ENCODE assay signal across 9 cellular contexts in the genomic region with DNA sequence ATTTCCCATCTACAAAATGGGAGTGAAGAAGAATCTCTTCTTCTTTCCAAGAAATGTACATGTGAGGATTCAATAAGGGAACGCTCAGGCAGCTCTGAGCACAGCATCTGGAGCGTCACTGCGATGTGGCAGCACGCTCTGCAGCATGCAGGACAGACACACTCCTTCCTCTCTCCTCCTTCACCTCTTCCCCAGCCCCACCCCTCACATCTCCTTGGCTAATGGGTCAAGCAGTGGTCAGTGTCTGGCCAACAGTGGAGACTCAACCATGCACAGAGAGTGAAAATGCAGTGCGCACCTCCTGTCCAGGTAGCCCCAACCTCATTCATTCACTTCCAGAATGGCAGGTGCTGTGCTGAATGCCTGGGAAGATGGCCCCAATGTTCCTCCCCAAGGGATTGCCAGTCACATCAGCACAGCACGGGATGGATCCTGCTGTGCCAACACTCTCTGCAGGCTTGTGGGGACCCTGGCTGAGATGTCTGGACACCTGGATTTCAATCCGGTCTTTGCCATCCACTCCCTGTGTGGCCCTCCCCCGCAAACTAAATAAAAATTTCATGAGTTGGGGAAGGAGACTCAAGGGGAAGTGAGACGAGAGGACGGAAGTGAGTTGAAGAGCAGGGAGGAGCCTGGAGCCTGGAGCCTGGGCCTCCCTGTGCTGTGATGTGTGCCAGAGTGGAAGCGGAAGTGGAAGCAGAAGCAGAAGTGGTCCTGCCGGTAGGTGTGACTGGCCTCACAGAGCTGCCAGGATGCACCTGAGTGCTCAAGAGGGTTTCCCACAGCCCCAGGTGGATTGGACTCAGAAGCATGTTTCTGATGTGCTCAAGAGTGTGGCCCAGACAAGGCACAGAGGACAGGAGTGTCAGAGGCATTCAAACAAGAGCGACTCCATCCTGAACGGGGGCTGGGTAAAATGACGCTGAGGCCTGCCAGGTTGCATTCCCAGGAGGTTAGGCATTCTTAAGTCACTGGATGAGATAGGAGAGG.
DNase-seq lines count a peak whose midpoint lies in the region; ATAC-seq and TF ChIP-seq lines count a peak whose summit lies in the region.
"Had no signal": no experiment of that assay in that cellular context is flagged by ENCODE, and none has a peak within 500 bp of the region (broad histone marks: within the 10 kb centered on the region; RNA-seq: fewer than 3 reads in every experiment).

No MANE protein-coding gene starts in this region.

- H3K9me3 ChIP-seq in adrenal gland (replicated peaks in 1 of 3) (no peaks in the 10 kb centered on the region), mammary epithelial cell (replicated peaks; ENCODE audit: insufficient read depth, low read length) (no peaks in the 10 kb centered on the region)
- H3K9me3 ChIP-seq: body of pancreas, suprapubic skin had no signal

- no peak for TF ChIP-seq POLR2A in adrenal gland (IDR thresholded peaks at IDR 0.05)

- no peaks in the 10 kb centered on the region for H3K27me3 ChIP-seq in adrenal gland
- H3K27me3 ChIP-seq in mammary epithelial cell (ENCODE audit: insufficient read depth, low read length): no peaks in the 10 kb centered on the region
- H3K27me3 ChIP-seq: body of pancreas, suprapubic skin had no signal

- H3K4me1 ChIP-seq in adrenal gland (replicated peaks in 1 of 2): no peaks in the 10 kb centered on the region
- peaks cover 12% of the 10 kb centered on the region for H3K4me1 ChIP-seq in mammary epithelial cell (ENCODE audit: insufficient read depth, low read length)
- H3K4me1 ChIP-seq: body of pancreas had no signal

- peak overlapping the region; percentile 37 to 51 for H3K4me3 Mint-ChIP-seq in stimulated activated naive B cell treated with anti-CD40 and anti-IgM and Interleukin-4, amounts not matched to agents 10 μg/mL and 1 μg/mL and 100 μg/mL, for 72 hours

- TF ChIP-seq CTCF in adrenal gland (IDR thresholded peaks at IDR 0.05) (no peak), omental fat pad (IDR thresholded peaks at IDR 0.05) (no peak), mammary epithelial cell (conservative IDR thresholded peaks at IDR 0.05 in 1 of 2, IDR thresholded peaks at IDR 0.05 in 1 of 2; ENCODE audit: extremely low read depth in 1 of 2, insufficient read depth in 1 of 2, low read depth in 1 of 2, low read length in 2 of 2) (no peak)

- ATAC-seq in GM19463 (IDR thresholded peaks at IDR 0.05; ENCODE audit: unreplicated experiment) (peak; percentile 68), HG03354 (IDR thresholded peaks at IDR 0.05; ENCODE audit: poor library complexity, severe bottlenecking, unreplicated experiment) (peak; percentile 93), omental fat pad (ENCODE audit: low FRiP score) (no peak)
- peak; percentile 97 to 98 for ATAC-seq in stimulated activated naive B cell treated with anti-CD40 and anti-IgM and Interleukin-4, amounts not matched to agents 10 μg/mL and 1 μg/mL and 100 μg/mL, for 72 hours (replicated peaks)
- ATAC-seq: body of pancreas had no signal

- no peak overlapping the region for H3K27ac ChIP-seq in adrenal gland
- no peak overlapping the region for H3K27ac ChIP-seq in mammary epithelial cell (ENCODE audit: insufficient read depth, low read depth, low read length)
- H3K27ac ChIP-seq: body of pancreas, suprapubic skin had no signal

- peaks cover 26 to 46% of the 10 kb centered on the region in 2 donors for H3K4me1 Mint-ChIP-seq in stimulated activated naive B cell treated with anti-CD40 and anti-IgM and Interleukin-4, amounts not matched to agents 10 μg/mL and 1 μg/mL and 100 μg/mL, for 72 hours

- peak overlapping the region; percentile 79 for H3K27ac Mint-ChIP-seq in stimulated activated naive B cell treated with anti-CD40 and anti-IgM and Interleukin-4, amounts not matched to agents 10 μg/mL and 1 μg/mL and 100 μg/mL, for 72 hours

- in situ Hi-C loops in mammary epithelial cell (cut with MboI; ENCODE audit: low sequenced_read_pairs in 2 of 2): no loop called here

- no peak overlapping the region for H3K4me2 ChIP-seq in mammary epithelial cell (ENCODE audit: insufficient read depth, low read depth, low read length)

- H3K9ac ChIP-seq in mammary epithelial cell (ENCODE audit: insufficient read depth, low read length): no peak overlapping the region

- H3K9me3 Mint-ChIP-seq in stimulated activated naive B cell treated with anti-CD40 and anti-IgM and Interleukin-4, amounts not matched to agents 10 μg/mL and 1 μg/mL and 100 μg/mL, for 72 hours: peaks cover 0 to 2% of the 10 kb centered on the region in 2 donors

- DNase-seq in adrenal gland: peak in 5 of 7 donors; percentile 22 to 59 (median 33)
- DNase-seq in stimulated activated naive B cell treated with anti-CD40 and anti-IgM and Interleukin-4, amounts not matched to agents 10 μg/mL and 1 μg/mL and 100 μg/mL, for 72 hours: peak; percentile 88
- no peak for DNase-seq in omental fat pad (ENCODE audit: low spot score)
- no peak for DNase-seq in cerebellar nuclear complex (lab: John Stamatoyannopoulos, UW)
- DNase-seq in mammary epithelial cell: no peak

- CTCF ChIA-PET in mammary epithelial cell (lab: Charles Lee; ENCODE audit: low non-redundant PET): no interaction called here

- intact Hi-C loops in adrenal gland (cut with DNase I) (no loop called here), mammary epithelial cell (cut with micrococcal nuclease) (no loop called here)

- dilution Hi-C loops in mammary epithelial cell (cut with HindIII; ENCODE audit: low sequenced_read_pairs): no loop called here

- H3K79me2 ChIP-seq in mammary epithelial cell (ENCODE audit: insufficient read depth, low read length): no peaks in the 10 kb centered on the region

- WGBS in adrenal gland, 4 donors: 83 to 88% (median 86%) methylated on average over 14 to 15 of the region's 15 CpGs
- 96% methylated on average over 13 of the region's 15 CpGs for WGBS in mammary epithelial cell (ENCODE audit: low coverage, missing lambda C conversion rate)

- H4K20me1 ChIP-seq in mammary epithelial cell (ENCODE audit: insufficient read depth, low read length): no peaks in the 10 kb centered on the region

- H3K36me3 Mint-ChIP-seq in stimulated activated naive B cell treated with anti-CD40 and anti-IgM and Interleukin-4, amounts not matched to agents 10 μg/mL and 1 μg/mL and 100 μg/mL, for 72 hours: peaks cover 0 to 2% of the 10 kb centered on the region in 2 donors

- no TSS peak for BruUV-seq in mammary epithelial cell (replicated peaks; lab: Mats Ljungman, UMichigan)

- H3K4me3 ChIP-seq in adrenal gland (no peak overlapping the region), mammary epithelial cell (replicated peaks in 1 of 3; ENCODE audit: insufficient read depth in 1 of 3, low read depth in 2 of 3, low read length in 3 of 3) (no peak overlapping the region)
- H3K4me3 ChIP-seq: body of pancreas, suprapubic skin had no signal

- no peaks in the 10 kb centered on the region for H3K27me3 Mint-ChIP-seq in stimulated activated naive B cell treated with anti-CD40 and anti-IgM and Interleukin-4, amounts not matched to agents 10 μg/mL and 1 μg/mL and 100 μg/mL, for 72 hours

- no peaks in the 10 kb centered on the region for H3K36me3 ChIP-seq in adrenal gland (replicated peaks in 1 of 2)
- no peaks in the 10 kb centered on the region for H3K36me3 ChIP-seq in mammary epithelial cell (ENCODE audit: insufficient read depth, low read length)
- H3K36me3 ChIP-seq: suprapubic skin had no signal

- H2AFZ ChIP-seq in mammary epithelial cell (ENCODE audit: low read depth, low read length): no peak overlapping the region

Comparison
In these comparisons a context has a peak if more than half of its experiments do, and no peak if none do; other contexts are left out.
1. DNase-seq: peak in adrenal gland (5 of 7) and stimulated activated naive B cell treated with anti-CD40 and anti-IgM and Interleukin-4, amounts not matched to agents 10 μg/mL and 1 μg/mL and 100 μg/mL, for 72 hours (single experiment); none in omental fat pad (single experiment), cerebellar nuclear complex (0 of 2) and mammary epithelial cell (single experiment).